ENCODE assay signal across 8 cellular contexts in genomic region chr6:35047265-35048011, GRCh38.
A peak's percentile ranks its signal among the peaks of the same experiment; 100 is the strongest.
DNase-seq lines count a peak whose midpoint lies in the region; ATAC-seq and TF ChIP-seq lines count a peak whose summit lies in the region.

No MANE protein-coding gene starts in this region.

- H3K9ac ChIP-seq in endodermal cell (ENCODE audit: extremely low read depth, low read length, poor library complexity, severe bottlenecking) = no peak overlapping the region

- peaks cover 12% of the 10 kb centered on the region for H3K4me1 ChIP-seq in endodermal cell (ENCODE audit: control insufficient read depth, insufficient read depth, low read length)
- peaks cover 0 to 18% of the 10 kb centered on the region in 2 donors for H3K4me1 ChIP-seq in naive thymus-derived CD4-positive, alpha-beta T cell (ENCODE audit: control insufficient read depth in 2 of 2, insufficient read depth in 2 of 2, low read length in 2 of 2)

- DNase-seq in AG08396 (ENCODE audit: low spot score) (peak; percentile 40), NOMO-1 treated with dmso at 0.1 percent for 144 hours (lab: John Stamatoyannopoulos, UW; ENCODE audit: unreplicated experiment) (peak; percentile 79), endodermal cell (no peak), kidney glomerular epithelial cell (lab: John Stamatoyannopoulos, UW) (no peak), HT-29 (ENCODE audit: low spot score) (no peak)
- peak in 2 of 9 donors; percentile 6 for DNase-seq in naive thymus-derived CD4-positive, alpha-beta T cell

- peak; percentile 32 for ATAC-seq in naive thymus-derived CD4-positive, alpha-beta T cell
- ATAC-seq in GM21619 (IDR thresholded peaks at IDR 0.05; ENCODE audit: unreplicated experiment) (no peak), GM18868 (IDR thresholded peaks at IDR 0.05; ENCODE audit: unreplicated experiment) (no peak)

- CTCF ChIA-PET in naive thymus-derived CD4-positive, alpha-beta T cell (lab: Charles Lee) = no interaction called here

- peaks cover 9% of the 10 kb centered on the region for H3K36me3 ChIP-seq in endodermal cell (ENCODE audit: control insufficient read depth, insufficient read depth, low read length)
- H3K36me3 ChIP-seq in naive thymus-derived CD4-positive, alpha-beta T cell (ENCODE audit: control insufficient read depth in 2 of 3, insufficient read depth in 3 of 3, low read length in 3 of 3) = peaks cover 0 to 5% (median 0%) of the 10 kb centered on the region in 3 experiments

- 81 to 90% methylated on average over 4 to 7 of the region's 7 CpGs for WGBS in endodermal cell (ENCODE audit: insufficient coverage in 1 of 2, insufficient read length in 1 of 2), 2 experiments

- TF ChIP-seq CTCF in endodermal cell (conservative IDR thresholded peaks at IDR 0.05) = no peak

- intact Hi-C loops in naive thymus-derived CD4-positive, alpha-beta T cell (cut with micrococcal nuclease) = no loop called here

- no peaks in the 10 kb centered on the region for H3K27me3 ChIP-seq in endodermal cell (ENCODE audit: control insufficient read depth, insufficient read depth, low read length, poor library complexity, severe bottlenecking)
- H3K27me3 ChIP-seq in naive thymus-derived CD4-positive, alpha-beta T cell (ENCODE audit: control insufficient read depth in 2 of 2, insufficient read depth in 2 of 2, low read length in 2 of 2) = no peaks in the 10 kb centered on the region

- no peaks in the 10 kb centered on the region for H3K27me3 Mint-ChIP-seq in endodermal cell (ENCODE audit: insufficient read depth)
- no peaks in the 10 kb centered on the region for H3K27me3 Mint-ChIP-seq in naive thymus-derived CD4-positive, alpha-beta T cell

- H3K36me3 Mint-ChIP-seq in endodermal cell (ENCODE audit: low read depth) = peaks cover 11% of the 10 kb centered on the region
- peaks cover 0 to 4% (median 0%) of the 10 kb centered on the region in 5 donors for H3K36me3 Mint-ChIP-seq in naive thymus-derived CD4-positive, alpha-beta T cell

- H3K9me3 Mint-ChIP-seq in endodermal cell = no peaks in the 10 kb centered on the region
- no peaks in the 10 kb centered on the region for H3K9me3 Mint-ChIP-seq in naive thymus-derived CD4-positive, alpha-beta T cell

- no peaks in the 10 kb centered on the region for H3K9me3 ChIP-seq in endodermal cell (ENCODE audit: control insufficient read depth, low read length)
- H3K9me3 ChIP-seq in naive thymus-derived CD4-positive, alpha-beta T cell (ENCODE audit: control insufficient read depth in 2 of 3, low read length in 3 of 3) = no peaks in the 10 kb centered on the region

- peak overlapping the region; percentile 99 for H3K27ac ChIP-seq in endodermal cell (ENCODE audit: low read depth, low read length)
- H3K27ac ChIP-seq in naive thymus-derived CD4-positive, alpha-beta T cell (ENCODE audit: low read depth, low read length) = no peak overlapping the region

- H3K4me3 Mint-ChIP-seq in endodermal cell = no peak overlapping the region
- peak overlapping the region in 5 of 10 donors; percentile 15 to 73 (median 40) for H3K4me3 Mint-ChIP-seq in naive thymus-derived CD4-positive, alpha-beta T cell

- no peak overlapping the region for H3K4me3 ChIP-seq in endodermal cell (ENCODE audit: low read length)
- H3K4me3 ChIP-seq in naive thymus-derived CD4-positive, alpha-beta T cell (ENCODE audit: low read length) = no peak overlapping the region

- H3K27ac Mint-ChIP-seq in endodermal cell = no peak overlapping the region
- H3K27ac Mint-ChIP-seq in naive thymus-derived CD4-positive, alpha-beta T cell = peak overlapping the region in 7 of 9 donors; percentile 5 to 64 (median 41)

- H3K4me1 Mint-ChIP-seq in endodermal cell = peaks cover 42% of the 10 kb centered on the region
- peaks cover 0 to 17% (median 3%) of the 10 kb centered on the region in 7 donors for H3K4me1 Mint-ChIP-seq in naive thymus-derived CD4-positive, alpha-beta T cell

- POLR2A ChIA-PET in naive thymus-derived CD4-positive, alpha-beta T cell (lab: Charles Lee) = no interaction called here

Comparison
In these comparisons a context has a peak if more than half of its experiments do, and no peak if none do; other contexts are left out.
1. DNase-seq: peak in AG08396 (single experiment) and NOMO-1 treated with dmso at 0.1 percent for 144 hours (single experiment); none in endodermal cell (single experiment), kidney glomerular epithelial cell (single experiment) and HT-29 (single experiment).